In the genomic region with DNA sequence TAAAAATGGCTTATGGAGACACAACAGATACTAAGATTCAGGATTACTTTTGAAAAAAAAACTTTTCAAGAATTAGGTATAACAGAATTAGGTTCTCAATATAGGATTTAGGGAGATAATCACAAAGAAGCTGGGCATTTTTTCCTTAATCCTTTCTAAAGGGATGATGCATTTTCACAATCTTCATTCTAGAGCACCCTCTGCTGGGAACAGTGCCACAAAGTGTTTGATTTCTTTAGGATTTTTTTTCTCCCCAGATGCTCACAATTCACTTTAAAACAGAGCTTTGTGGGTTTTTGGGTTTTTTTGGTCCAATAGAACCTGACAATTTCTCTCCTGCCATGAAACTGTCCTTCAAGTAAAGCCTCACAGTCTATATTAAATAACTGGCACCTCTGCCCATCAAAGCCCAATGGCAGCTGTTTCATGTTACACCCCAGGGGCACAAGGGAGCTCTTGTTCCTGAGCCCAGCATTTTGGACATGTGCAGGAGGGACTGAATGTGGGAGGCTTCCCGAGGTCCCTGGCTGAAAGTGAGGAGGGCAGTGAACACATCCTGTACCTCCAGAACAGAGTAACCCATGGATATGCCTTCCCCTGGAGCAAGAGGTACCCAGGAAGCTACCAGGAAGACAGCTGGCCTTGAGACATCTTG, we compare ENCODE assay signal across 8 cellular contexts. TPM values are rescaled to one million over a fixed set of nuclear protein-coding genes. Genes with fewer than 3 reads are reported as not detected.
A peak's percentile ranks its signal among the peaks of the same experiment; 100 is the strongest.
DNase-seq lines count a peak whose midpoint lies in the region; ATAC-seq and TF ChIP-seq lines count a peak whose summit lies in the region.
"Had no signal": no experiment of that assay in that cellular context is flagged by ENCODE, and none has a peak within 500 bp of the region (broad histone marks: within the 10 kb centered on the region; RNA-seq: fewer than 3 reads in every experiment).

No MANE protein-coding gene starts in this region.

- no peak for DNase-seq in GM06990 (ENCODE audit: extremely low read depth, insufficient read length)
- DNase-seq in NCI-H2196 treated with DMSO at 0.1 percent for 48 hours (lab: John Stamatoyannopoulos, UW; ENCODE audit: unreplicated experiment) = peak; percentile 5
- DNase-seq in dorsolateral prefrontal cortex = peak in 1 of 10 donors; percentile 42
- no peak for DNase-seq in progenitor cell of endocrine pancreas (ENCODE audit: low spot score, unreplicated experiment)
- no peak for DNase-seq in activated CD4-positive, alpha-beta T cell treated with anti-CD3 and anti-CD28 coated beads, Interleukin-2, amount 10 ng/mL, durations not matched to agents 24 days and 14 days
- DNase-seq: activated CD4-positive, alpha-beta T cell treated with anti-CD3 and anti-CD28 coated beads, Interleukin-2, amount 50 U/mL, for 4 hours had no signal

- intact Hi-C loops in dorsolateral prefrontal cortex (cut with DNase I) = loop anchor here (1.0 to 5.0 kb wide), 3 partner anchors 39 to 276 kb away; a partner anchor contains a TSS
- intact Hi-C loops in activated CD4-positive, alpha-beta T cell treated with anti-CD3 and anti-CD28 coated beads, Interleukin-2, amount 10 ng/mL, durations not matched to agents 24 days and 14 days (cut with micrococcal nuclease) = no loop called here

- TF ChIP-seq CTCF in GM06990 (IDR thresholded peaks at IDR 0.05; ENCODE audit: insufficient read depth, low read length, poor library complexity, severe bottlenecking) = peak; percentile 24
- peak in 53 of 56 donors; percentile 35 to 78 (median 59) for TF ChIP-seq CTCF in dorsolateral prefrontal cortex (IDR thresholded peaks at IDR 0.05 in 54 of 56, conservative IDR thresholded peaks at IDR 0.05 in 2 of 56; ENCODE audit: low read depth in 1 of 56, partially characterized antibody in 56 of 56)
- TF ChIP-seq CTCF in progenitor cell of endocrine pancreas (IDR thresholded peaks at IDR 0.05; ENCODE audit: unreplicated experiment) = peak; percentile 43

- no peaks in the 10 kb centered on the region for H3K27me3 Mint-ChIP-seq in progenitor cell of endocrine pancreas
- no peaks in the 10 kb centered on the region for H3K27me3 Mint-ChIP-seq in activated CD4-positive, alpha-beta T cell treated with anti-CD3 and anti-CD28 coated beads, Interleukin-2, amount 10 ng/mL, durations not matched to agents 24 days and 14 days

- no peak overlapping the region for H3K4me3 ChIP-seq in GM06990 (replicated peaks; ENCODE audit: low read depth, low read length)
- H3K4me3 ChIP-seq in dorsolateral prefrontal cortex = no peak overlapping the region

- peaks cover 21% of the 10 kb centered on the region for H3K36me3 Mint-ChIP-seq in progenitor cell of endocrine pancreas (ENCODE audit: insufficient read depth)
- H3K36me3 Mint-ChIP-seq in activated CD4-positive, alpha-beta T cell treated with anti-CD3 and anti-CD28 coated beads, Interleukin-2, amount 10 ng/mL, durations not matched to agents 24 days and 14 days (ENCODE audit: low read depth) = peaks cover 43% of the 10 kb centered on the region

- no peaks in the 10 kb centered on the region for H3K27me3 ChIP-seq in GM06990 (replicated peaks; ENCODE audit: control insufficient read depth, insufficient read depth, low read length)
- H3K27me3 ChIP-seq in dorsolateral prefrontal cortex = no peaks in the 10 kb centered on the region

- ATAC-seq in HG03139 (IDR thresholded peaks at IDR 0.05; ENCODE audit: unreplicated experiment) = no peak
- ATAC-seq in esophagus mucosa = no peak

- no peak overlapping the region for H3K4me3 Mint-ChIP-seq in progenitor cell of endocrine pancreas (ENCODE audit: low read depth)
- H3K4me3 Mint-ChIP-seq in activated CD4-positive, alpha-beta T cell treated with anti-CD3 and anti-CD28 coated beads, Interleukin-2, amount 10 ng/mL, durations not matched to agents 24 days and 14 days = no peak overlapping the region

- peaks cover 3% of the 10 kb centered on the region for H3K36me3 ChIP-seq in GM06990 (ENCODE audit: control insufficient read depth, insufficient read depth, low read length)

- no peak overlapping the region for H3K27ac Mint-ChIP-seq in progenitor cell of endocrine pancreas
- no peak overlapping the region for H3K27ac Mint-ChIP-seq in activated CD4-positive, alpha-beta T cell treated with anti-CD3 and anti-CD28 coated beads, Interleukin-2, amount 10 ng/mL, durations not matched to agents 24 days and 14 days

- H3K4me1 Mint-ChIP-seq in progenitor cell of endocrine pancreas (ENCODE audit: low read depth) = peaks cover 3% of the 10 kb centered on the region
- H3K4me1 Mint-ChIP-seq in activated CD4-positive, alpha-beta T cell treated with anti-CD3 and anti-CD28 coated beads, Interleukin-2, amount 10 ng/mL, durations not matched to agents 24 days and 14 days = peaks cover 14% of the 10 kb centered on the region

- no peaks in the 10 kb centered on the region for H3K9me3 Mint-ChIP-seq in progenitor cell of endocrine pancreas (ENCODE audit: low read depth)
- no peaks in the 10 kb centered on the region for H3K9me3 Mint-ChIP-seq in activated CD4-positive, alpha-beta T cell treated with anti-CD3 and anti-CD28 coated beads, Interleukin-2, amount 10 ng/mL, durations not matched to agents 24 days and 14 days

- peak overlapping the region in 50 of 59 donors; percentile 3 to 88 (median 62) for H3K27ac ChIP-seq in dorsolateral prefrontal cortex

RNA-seq across cellular contexts. Expression of a gene that starts 39.7 kb away (rescaled TPM):
- 10 to 100 TPM; 17.2 to 55.8 (median 38.5) TPM for total RNA-seq in dorsolateral prefrontal cortex
- 42.8 and 43.3 TPM in 2 replicates for total RNA-seq in progenitor cell of endocrine pancreas
- total RNA-seq in activated CD4-positive, alpha-beta T cell treated with anti-CD3 and anti-CD28 coated beads, Interleukin-2, amount 10 ng/mL, durations not matched to agents 24 days and 14 days = 55.2 and 56.2 TPM in 2 replicates
- 21.8 TPM for total RNA-seq in esophagus mucosa
